ENCODE assay signal across 8 cellular contexts in the genomic region with DNA sequence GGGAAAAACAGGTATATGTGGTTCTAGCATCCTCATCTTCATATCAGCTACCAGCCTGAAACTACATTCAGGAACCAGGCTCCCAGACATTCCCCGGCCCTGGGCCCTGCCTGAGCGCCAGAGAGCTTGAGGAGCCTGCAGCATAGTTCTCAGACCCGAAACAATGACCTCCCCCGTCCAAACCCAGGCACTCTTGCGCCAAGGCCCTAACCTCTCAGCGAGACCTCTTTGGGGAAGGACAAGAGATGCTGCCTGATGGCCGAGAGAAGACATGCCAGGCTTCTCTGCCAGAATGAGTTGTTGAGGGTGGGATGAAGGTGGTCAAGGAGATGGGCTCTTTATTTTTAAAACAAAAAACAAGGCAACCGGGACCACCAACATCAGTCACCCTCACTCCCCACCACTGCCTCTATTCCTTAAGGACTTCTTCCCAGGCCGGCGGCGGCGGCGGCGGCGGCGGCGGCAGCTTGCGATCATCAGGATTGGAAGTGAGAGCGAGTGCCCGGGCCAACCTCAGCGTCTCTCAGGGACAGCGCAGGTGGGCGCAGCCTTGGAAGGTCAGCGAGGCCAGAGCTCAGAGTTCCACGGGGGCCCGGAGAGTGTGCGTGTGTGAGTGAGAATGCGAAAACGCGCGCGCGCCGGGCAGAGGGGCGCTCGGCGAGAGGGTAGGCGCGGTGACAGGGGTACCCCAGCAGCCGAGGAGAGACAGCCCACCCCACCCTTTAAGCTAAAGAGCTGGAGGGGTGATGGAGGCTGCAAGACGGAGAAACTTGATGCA. TPM values are rescaled to one million over a fixed set of nuclear protein-coding genes. Genes with fewer than 3 reads are reported as not detected.
DNase-seq lines count a peak whose midpoint lies in the region; ATAC-seq and TF ChIP-seq lines count a peak whose summit lies in the region.

No MANE protein-coding gene starts in this region.

- no peaks in the 10 kb centered on the region for H3K9me3 ChIP-seq in prostate gland

- no peaks in the 10 kb centered on the region for H3K36me3 ChIP-seq in prostate gland

- peak overlapping the region; percentile 35 to 46 for H3K27ac ChIP-seq in prostate gland

- no peaks in the 10 kb centered on the region for H3K27me3 ChIP-seq in prostate gland (replicated peaks; ENCODE audit: insufficient read depth)

- intact Hi-C loops in Right ventricle myocardium superior (cut with DNase I): loop anchor here (5.0 kb wide), 1 partner anchor 718 kb away; no protein-coding TSS in a partner anchor
- intact Hi-C loops in prostate gland (cut with DNase I): loop anchor here (5.0 kb wide), 1 partner anchor 718 kb away; no protein-coding TSS in a partner anchor

- WGBS in prostate gland: 9% methylated on average over 41 of the region's 41 CpGs

- TF ChIP-seq POLR2A in prostate gland (IDR thresholded peaks at IDR 0.05): no peak

- no peaks in the 10 kb centered on the region for H3K4me1 ChIP-seq in prostate gland (replicated peaks)

- ATAC-seq in Right ventricle myocardium superior (ENCODE audit: poor library complexity): peak; percentile 21
- no peak for ATAC-seq in HG03097 (IDR thresholded peaks at IDR 0.05; ENCODE audit: low FRiP score, unreplicated experiment)
- no peak for ATAC-seq in GM19328 (IDR thresholded peaks at IDR 0.05; ENCODE audit: unreplicated experiment)

- no peak for TF ChIP-seq CTCF in prostate gland (IDR thresholded peaks at IDR 0.05)

- H3K4me3 ChIP-seq in prostate gland: peak overlapping the region; percentile 40 to 52

- DNase-seq in activated gamma-delta T cell (lab: John Stamatoyannopoulos, UW) (peak; percentile 2), activated gamma-delta T cell treated with Interleukin-2 at 50 U/mL for 16 hours (no peak), Right ventricle myocardium superior (peak; percentile 42), prostate gland (ENCODE audit: low spot score) (no peak), NK-92 (lab: John Stamatoyannopoulos, UW; ENCODE audit: unreplicated experiment) (no peak)
- DNase-seq in activated T-cell treated with anti-CD3 and anti-CD28 coated beads, Interleukin-2, amount 50 U/mL, for 48 hours: peak; percentile 30 to 42

RNA-seq across cellular contexts. Expression of gene INPP4B, which starts 0.6 kb away (rescaled TPM):
- total RNA-seq in Right ventricle myocardium superior (10.7 TPM), prostate gland (10 to 100 TPM; 22.3 to 49.7 TPM)

Comparison
In these comparisons a context has a peak if more than half of its experiments do, and no peak if none do; other contexts are left out.
1. DNase-seq: peak in activated gamma-delta T cell (single experiment), activated T-cell treated with anti-CD3 and anti-CD28 coated beads, Interleukin-2, amount 50 U/mL, for 48 hours (2 of 2) and Right ventricle myocardium superior (single experiment); none in activated gamma-delta T cell treated with Interleukin-2 at 50 U/mL for 16 hours (single experiment), prostate gland (single experiment) and NK-92 (single experiment).